Comparison of ENCODE assay signal across 8 cellular contexts in genomic region chr19:1825909-1826556, GRCh38. TPM values are rescaled to one million over a fixed set of nuclear protein-coding genes. Genes with fewer than 3 reads are reported as not detected.
DNase-seq lines count a peak whose midpoint lies in the region; ATAC-seq and TF ChIP-seq lines count a peak whose summit lies in the region.

No MANE protein-coding gene starts in this region.

- intact Hi-C loops in Right ventricle myocardium superior (cut with DNase I) (loop anchor here (10.0 kb wide), 1 partner anchor 151 kb away; no protein-coding TSS in a partner anchor), posterior cingulate gyrus (cut with DNase I) (loop anchor here (1.0 kb wide), 1 partner anchor 280 kb away; no protein-coding TSS in a partner anchor), upper lobe of right lung (cut with DNase I) (no loop called here)

- peaks cover 6% of the 10 kb centered on the region for H3K4me1 Mint-ChIP-seq in activated naive CD8-positive, alpha-beta T cell treated with anti-CD3 and anti-CD28 coated beads for 36 hours

- WGBS in SK-N-SH (ENCODE audit: low lambda C conversion rate) = 45% methylated on average over 12 of the region's 15 CpGs

- TF ChIP-seq EP300 in SK-N-SH (IDR thresholded peaks at IDR 0.05; ENCODE audit: borderline replicate concordance in 1 of 2, low read depth in 1 of 2, low read length in 1 of 2) = no peak

- H3K27ac ChIP-seq in HUES6 (ENCODE audit: low read depth, low read length) = no peak overlapping the region; the same call in 1 of the 2 replicates
- no peak overlapping the region for H3K27ac ChIP-seq in SK-N-SH (ENCODE audit: low read depth in 2 of 2, low read length in 1 of 2)
- H3K27ac ChIP-seq in upper lobe of right lung = no peak overlapping the region

- peaks cover 21% of the 10 kb centered on the region for H4K20me1 ChIP-seq in SK-N-SH (ENCODE audit: insufficient read depth)

- peak; percentile 31 for DNase-seq in Caki2 (ENCODE audit: low read depth)
- DNase-seq in SK-N-SH = peak; percentile 97
- peak; percentile 70 for DNase-seq in activated naive CD8-positive, alpha-beta T cell treated with anti-CD3 and anti-CD28 coated beads for 36 hours
- DNase-seq in Right ventricle myocardium superior = peak; percentile 86
- DNase-seq in posterior cingulate gyrus = peak; percentile 58 to 96 (median 78)
- DNase-seq in upper lobe of right lung = peak; percentile 85

- H3K9me3 Mint-ChIP-seq in activated naive CD8-positive, alpha-beta T cell treated with anti-CD3 and anti-CD28 coated beads for 36 hours = no peaks in the 10 kb centered on the region

- H3K9me2 ChIP-seq in SK-N-SH = no peaks in the 10 kb centered on the region

- H3K27me3 ChIP-seq in HUES6 (ENCODE audit: control insufficient read depth, insufficient read depth, low read length) (no peaks in the 10 kb centered on the region), SK-N-SH (ENCODE audit: insufficient read depth) (no peaks in the 10 kb centered on the region), upper lobe of right lung (no peaks in the 10 kb centered on the region)

- no peaks in the 10 kb centered on the region for H3K9me3 ChIP-seq in HUES6 (ENCODE audit: control insufficient read depth, insufficient read depth, low read depth, low read length)
- H3K9me3 ChIP-seq in SK-N-SH = no peaks in the 10 kb centered on the region
- H3K9me3 ChIP-seq in upper lobe of right lung = no peaks in the 10 kb centered on the region

- H3K4me1 ChIP-seq in HUES6 (ENCODE audit: control insufficient read depth, insufficient read depth, low read length) = peaks cover 18% of the 10 kb centered on the region
- peaks cover 0 to 7% of the 10 kb centered on the region in 2 experiments; a peak in 1 of 4 replicates for H3K4me1 ChIP-seq in SK-N-SH (ENCODE audit: control insufficient read depth in 1 of 2, insufficient read depth in 2 of 2, low read depth in 1 of 2, low read length in 1 of 2)
- H3K4me1 ChIP-seq in upper lobe of right lung = no peaks in the 10 kb centered on the region

- H3K4me3 ChIP-seq in HUES6 (ENCODE audit: low read depth, low read length) (peak overlapping the region; percentile 32; the same call in 1 of the 2 replicates), SK-N-SH (ENCODE audit: low read depth in 2 of 2, low read length in 1 of 2) (no peak overlapping the region; a peak in 1 of 4 replicates), upper lobe of right lung (no peak overlapping the region)

- peaks cover 42% of the 10 kb centered on the region for H3K79me2 ChIP-seq in SK-N-SH (ENCODE audit: insufficient read depth)

- CTCF ChIA-PET in SK-N-SH (lab: Yijun Ruan, JAX) = interaction anchor here (0.6 to 8.1 kb wide), 59 partner anchors 8 to 480 kb away, joined by 3 to 188 read pairs (median 4); partner anchors contain the start of genes ATP8B3, REXO1 and UQCR11

- ATAC-seq in Right ventricle myocardium superior (ENCODE audit: poor library complexity) (peak; percentile 84), upper lobe of right lung (peak; percentile 80), GM19463 (IDR thresholded peaks at IDR 0.05; ENCODE audit: unreplicated experiment) (no peak)

- H3K9ac ChIP-seq in HUES6 (ENCODE audit: low read length) (no peak overlapping the region), SK-N-SH (no peak overlapping the region)

- POLR2A ChIA-PET in SK-N-SH (lab: Yijun Ruan, JAX) = interaction anchor here (0.6 kb wide), 1 partner anchor 34 kb away, joined by 4 read pairs; no protein-coding TSS in a partner anchor

- in situ Hi-C loops in Caki2 (cut with HindIII; ENCODE audit: low pct_unique_long_range_greater_than_20kb, low sequenced_read_pairs) = no loop called here

- no peak overlapping the region for H3K4me2 ChIP-seq in SK-N-SH

- H3K27ac Mint-ChIP-seq in activated naive CD8-positive, alpha-beta T cell treated with anti-CD3 and anti-CD28 coated beads for 36 hours = peak overlapping the region; percentile 54

- H3K36me3 ChIP-seq in HUES6 (ENCODE audit: control insufficient read depth, insufficient read depth, low read length) = peaks cover 51% of the 10 kb centered on the region
- peaks cover 12 to 29% of the 10 kb centered on the region in 2 experiments for H3K36me3 ChIP-seq in SK-N-SH (replicated peaks in 1 of 2; ENCODE audit: control insufficient read depth in 1 of 2, insufficient read depth in 2 of 2, low read length in 1 of 2)
- H3K36me3 ChIP-seq in upper lobe of right lung = peaks cover 58% of the 10 kb centered on the region

- peaks cover 6% of the 10 kb centered on the region for H3F3A ChIP-seq in SK-N-SH (replicated peaks; ENCODE audit: insufficient read depth)

- H3K36me3 Mint-ChIP-seq in activated naive CD8-positive, alpha-beta T cell treated with anti-CD3 and anti-CD28 coated beads for 36 hours = peaks cover 14% of the 10 kb centered on the region

- H3K4me3 Mint-ChIP-seq in activated naive CD8-positive, alpha-beta T cell treated with anti-CD3 and anti-CD28 coated beads for 36 hours = no peak overlapping the region

- no peak overlapping the region for H2AFZ ChIP-seq in SK-N-SH (ENCODE audit: low read depth)

- TF ChIP-seq RAD21 in SK-N-SH (IDR thresholded peaks at IDR 0.05; ENCODE audit: low read length) = peak; percentile 74

- TF ChIP-seq CTCF in SK-N-SH (IDR thresholded peaks at IDR 0.05) (peak; percentile 96), upper lobe of right lung (IDR thresholded peaks at IDR 0.05) (peak; percentile 86)

- H3K27me3 Mint-ChIP-seq in activated naive CD8-positive, alpha-beta T cell treated with anti-CD3 and anti-CD28 coated beads for 36 hours = no peaks in the 10 kb centered on the region

TF ChIP-seq in SK-N-SH, 30 proteins besides CTCF, POLR2A, EP300 and RAD21:
- no peak for TF ChIP-seq POLR2AphosphoS5 (IDR thresholded peaks at IDR 0.05; ENCODE audit: low read depth, low read length)
- no peak for TF ChIP-seq TCF12 (IDR thresholded peaks at IDR 0.05)
- peak; percentile 49 for TF ChIP-seq SMC3 (IDR thresholded peaks at IDR 0.05; ENCODE audit: low read depth, low read length)
TF ChIP-seq in SK-N-SH: peak in this region for 1.

RNA-seq across cellular contexts. Expression of gene ATP8B3, which starts 14.0 kb away (rescaled TPM):
- total RNA-seq in Caki2 (2014; rRNA removed; shearing (Covaris generic); ENCODE audit: low replicate concordance) = 5.3 and 11.9 TPM in 2 replicates
- polyA plus RNA-seq in SK-N-SH (2012; rRNA removed) = 6.2 and 8.0 TPM in 2 replicates
- polyA plus RNA-seq in SK-N-SH (2012; cell fraction: cytosol; rRNA removed) = 3.1 and 4.9 TPM in 2 replicates
- 20.8 and 25.6 TPM in 2 replicates for polyA plus RNA-seq in SK-N-SH (2012; cell fraction: nucleus; rRNA removed)
- 1 to 10 TPM; 2.3 to 2.7 TPM for total RNA-seq in activated naive CD8-positive, alpha-beta T cell treated with anti-CD3 and anti-CD28 coated beads for 36 hours
- total RNA-seq in Right ventricle myocardium superior (0.46 TPM), upper lobe of right lung (0.64 TPM)

RNA-seq across cellular contexts. Expression of gene REXO1, which starts 22.2 kb away (rescaled TPM):
- 10.5 and 14.4 TPM in 2 replicates for total RNA-seq in Caki2 (2014; rRNA removed; shearing (Covaris generic); ENCODE audit: low replicate concordance)
- polyA plus RNA-seq in SK-N-SH (2012; rRNA removed) = 9.0 and 18.8 TPM in 2 replicates
- polyA plus RNA-seq in SK-N-SH (2012; cell fraction: cytosol; rRNA removed) = 7.1 and 12.6 TPM in 2 replicates
- 87.2 and 224 TPM in 2 replicates for polyA plus RNA-seq in SK-N-SH (2012; cell fraction: nucleus; rRNA removed)
- 10 to 100 TPM; 53.1 to 54.2 TPM for total RNA-seq in activated naive CD8-positive, alpha-beta T cell treated with anti-CD3 and anti-CD28 coated beads for 36 hours
- 13.6 TPM for total RNA-seq in Right ventricle myocardium superior
- 37.2 TPM for total RNA-seq in upper lobe of right lung

RNA-seq across cellular contexts. Expression of gene KLF16, which starts 37.3 kb away (rescaled TPM):
- 9.6 and 15.9 TPM in 2 replicates for total RNA-seq in Caki2 (2014; rRNA removed; shearing (Covaris generic); ENCODE audit: low replicate concordance)
- polyA plus RNA-seq in SK-N-SH (2012; rRNA removed) = 11.3 and 16.1 TPM in 2 replicates
- polyA plus RNA-seq in SK-N-SH (2012; cell fraction: cytosol; rRNA removed) = 11.6 and 17.8 TPM in 2 replicates
- polyA plus RNA-seq in SK-N-SH (2012; cell fraction: nucleus; rRNA removed) = 28.7 and 43.5 TPM in 2 replicates
- total RNA-seq in activated naive CD8-positive, alpha-beta T cell treated with anti-CD3 and anti-CD28 coated beads for 36 hours = 10 to 100 TPM; 37.9 to 39.0 TPM
- total RNA-seq in Right ventricle myocardium superior (6.2 TPM), upper lobe of right lung (28.0 TPM)

RNA-seq across cellular contexts. Expression of gene ABHD17A, which starts 59.3 kb away (rescaled TPM):
- total RNA-seq in Caki2 (2014; rRNA removed; shearing (Covaris generic); ENCODE audit: low replicate concordance) = 51.1 and 58.3 TPM in 2 replicates
- 61.1 and 69.1 TPM in 2 replicates for polyA plus RNA-seq in SK-N-SH (2012; rRNA removed)
- 25.5 and 46.5 TPM in 2 replicates for polyA plus RNA-seq in SK-N-SH (2012; cell fraction: cytosol; rRNA removed)
- polyA plus RNA-seq in SK-N-SH (2012; cell fraction: nucleus; rRNA removed) = 86.6 and 88.2 TPM in 2 replicates
- 100 to 1,000 TPM in 1 of 2 experiments, 10 to 100 TPM in 1; 98.7 to 106 TPM for total RNA-seq in activated naive CD8-positive, alpha-beta T cell treated with anti-CD3 and anti-CD28 coated beads for 36 hours
- total RNA-seq in Right ventricle myocardium superior (55.7 TPM), upper lobe of right lung (76.1 TPM)

Comparison
In these comparisons a context has a peak if more than half of its experiments do, and no peak if none do; other contexts are left out.
1. DNase-seq: peak in every context shown above with its lines; median percentile 97 in SK-N-SH; 86 in Right ventricle myocardium superior; 85 in upper lobe of right lung; 78 in posterior cingulate gyrus; 70 in activated naive CD8-positive, alpha-beta T cell treated with anti-CD3 and anti-CD28 coated beads for 36 hours; 31 in Caki2.